ENCODE assay signal across 15 cellular contexts in the genomic region with DNA sequence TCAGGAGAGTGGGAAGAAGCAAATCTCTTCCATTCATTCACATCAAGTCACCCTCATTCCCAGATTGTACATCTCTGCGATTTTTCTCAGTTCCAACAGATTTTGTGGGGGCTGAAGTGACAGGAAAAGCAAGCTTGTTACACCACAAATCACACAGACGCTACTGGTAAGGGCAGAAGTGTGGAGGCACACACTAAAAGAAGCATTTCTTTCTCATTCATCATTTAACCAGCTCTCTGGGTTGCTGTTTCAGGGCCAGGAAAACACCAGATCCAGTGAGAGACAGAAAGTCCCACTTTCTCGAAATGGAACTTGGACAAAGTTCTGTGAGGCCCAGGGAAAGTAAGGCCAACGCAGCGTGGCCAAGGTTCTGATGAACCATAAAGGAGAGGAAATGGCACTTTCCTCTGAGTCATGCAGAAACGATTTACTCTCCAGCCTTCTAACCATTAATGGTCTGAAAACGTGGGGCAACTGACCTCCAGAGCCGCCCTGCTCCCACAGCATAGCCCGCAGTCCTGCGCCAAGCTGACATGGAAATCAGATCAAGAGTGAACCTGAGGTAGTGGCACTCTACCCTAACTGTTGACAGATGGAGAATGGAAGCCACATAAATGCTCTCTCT.
DNase-seq lines count a peak whose midpoint lies in the region; ATAC-seq and TF ChIP-seq lines count a peak whose summit lies in the region.
"Had no signal": no experiment of that assay in that cellular context is flagged by ENCODE, and none has a peak within 500 bp of the region (broad histone marks: within the 10 kb centered on the region; RNA-seq: fewer than 3 reads in every experiment).

No MANE protein-coding gene starts in this region.

- no peaks in the 10 kb centered on the region for H3F3A ChIP-seq in MM.1S (ENCODE audit: insufficient read depth, low read length)

- peak; percentile 80 for DNase-seq in AG10803 (ENCODE audit: low read depth)
- peak; percentile 98 for DNase-seq in M059J (ENCODE audit: low read depth)
- DNase-seq in epithelial cell of proximal tubule (ENCODE audit: low read depth) = peak; percentile 88
- no peak for DNase-seq in prostate gland (ENCODE audit: low spot score)
- no peak for DNase-seq in KG1 (lab: John Stamatoyannopoulos, UW)
- no peak for DNase-seq in progenitor cell of endocrine pancreas (ENCODE audit: low spot score, unreplicated experiment)
- no peak for DNase-seq in MM.1S
- DNase-seq: body of pancreas; CD4-positive, alpha-beta memory T cell; foreskin melanocyte; NCI-H82 had no signal

- 64% methylated on average over 10 of the region's 10 CpGs for WGBS in prostate gland

- peak overlapping the region; percentile 1 to 37 for H3K27ac ChIP-seq in prostate gland
- H3K27ac ChIP-seq in MM.1S (ENCODE audit: low read length) = no peak overlapping the region
- H3K27ac ChIP-seq: body of pancreas had no signal

- H3K4me1 Mint-ChIP-seq in progenitor cell of endocrine pancreas (ENCODE audit: low read depth) = peaks cover 4% of the 10 kb centered on the region
- H3K4me1 Mint-ChIP-seq: CD4-positive, alpha-beta memory T cell had no signal

- H3K9ac ChIP-seq in MM.1S (ENCODE audit: low read length) = no peak overlapping the region

- no peak for TF ChIP-seq CTCF in AG10803 (conservative IDR thresholded peaks at IDR 0.05; ENCODE audit: low read length)
- TF ChIP-seq CTCF in epithelial cell of proximal tubule (conservative IDR thresholded peaks at IDR 0.05; ENCODE audit: low read depth, low read length) = no peak
- no peak for TF ChIP-seq CTCF in prostate gland (IDR thresholded peaks at IDR 0.05)
- TF ChIP-seq CTCF in progenitor cell of endocrine pancreas (IDR thresholded peaks at IDR 0.05; ENCODE audit: unreplicated experiment) = no peak
- TF ChIP-seq CTCF in MM.1S (IDR thresholded peaks at IDR 0.05; ENCODE audit: low read length) = no peak

- no peak overlapping the region for H2AFZ ChIP-seq in MM.1S (ENCODE audit: low read length)

- H3K4me2 ChIP-seq in MM.1S (ENCODE audit: low read depth, low read length) = no peak overlapping the region

- H3K4me3 Mint-ChIP-seq in progenitor cell of endocrine pancreas (ENCODE audit: low read depth) = no peak overlapping the region
- H3K4me3 Mint-ChIP-seq: CD4-positive, alpha-beta memory T cell; T-helper 2 cell treated with Interferon-gamma antibody and Interleukin-4, amounts not matched to agents 5 μg/mL and 100 μg/mL, for 36 hours had no signal

- intact Hi-C loops in prostate gland (cut with DNase I) = no loop called here

- H3K36me3 ChIP-seq in prostate gland (no peaks in the 10 kb centered on the region), MM.1S (replicated peaks; ENCODE audit: insufficient read depth, low read length) (no peaks in the 10 kb centered on the region)

- H3K4me3 ChIP-seq in AG10803 (ENCODE audit: low read length) (no peak overlapping the region), epithelial cell of proximal tubule (ENCODE audit: low read depth, low read length) (no peak overlapping the region), prostate gland (no peak overlapping the region), MM.1S (ENCODE audit: low read length) (no peak overlapping the region)
- H3K4me3 ChIP-seq: body of pancreas, lung, skin epidermis had no signal

- no peak for ATAC-seq in HG02938 (IDR thresholded peaks at IDR 0.05; ENCODE audit: unreplicated experiment)
- ATAC-seq: body of pancreas had no signal

- H3K27me3 ChIP-seq in prostate gland (replicated peaks; ENCODE audit: insufficient read depth) = no peaks in the 10 kb centered on the region
- H3K27me3 ChIP-seq in MM.1S (replicated peaks; ENCODE audit: insufficient read depth, low read length) = no peaks in the 10 kb centered on the region
- H3K27me3 ChIP-seq: body of pancreas had no signal

- no peaks in the 10 kb centered on the region for H4K20me1 ChIP-seq in MM.1S (ENCODE audit: insufficient read depth, low read length)

- H3K9me3 Mint-ChIP-seq in progenitor cell of endocrine pancreas (ENCODE audit: low read depth) = no peaks in the 10 kb centered on the region
- H3K9me3 Mint-ChIP-seq: T-helper 2 cell treated with Interferon-gamma antibody and Interleukin-4, amounts not matched to agents 5 μg/mL and 100 μg/mL, for 36 hours had no signal

- no peaks in the 10 kb centered on the region for H3K36me3 Mint-ChIP-seq in progenitor cell of endocrine pancreas (ENCODE audit: insufficient read depth)
- H3K36me3 Mint-ChIP-seq: CD4-positive, alpha-beta memory T cell had no signal

- H3K79me2 ChIP-seq in MM.1S (ENCODE audit: low read length) = no peaks in the 10 kb centered on the region

- H3K4me1 ChIP-seq in prostate gland (replicated peaks) (no peaks in the 10 kb centered on the region), MM.1S (ENCODE audit: low read length) (no peaks in the 10 kb centered on the region)
- H3K4me1 ChIP-seq: body of pancreas had no signal

- no peak overlapping the region for H3K27ac Mint-ChIP-seq in progenitor cell of endocrine pancreas
- H3K27ac Mint-ChIP-seq: CD4-positive, alpha-beta memory T cell; T-helper 2 cell treated with Interferon-gamma antibody and Interleukin-4, amounts not matched to agents 5 μg/mL and 100 μg/mL, for 36 hours had no signal

- no peaks in the 10 kb centered on the region for H3K9me2 ChIP-seq in MM.1S (replicated peaks; ENCODE audit: insufficient read depth, low read length)

- no peaks in the 10 kb centered on the region for H3K9me3 ChIP-seq in prostate gland
- H3K9me3 ChIP-seq in MM.1S (replicated peaks; ENCODE audit: insufficient read depth, low read length) = no peaks in the 10 kb centered on the region
- H3K9me3 ChIP-seq: body of pancreas had no signal

- peaks cover 40% of the 10 kb centered on the region for H3K27me3 Mint-ChIP-seq in progenitor cell of endocrine pancreas

- TF ChIP-seq POLR2A in prostate gland (IDR thresholded peaks at IDR 0.05) = no peak

Comparison
In these comparisons a context has a peak if more than half of its experiments do, and no peak if none do; other contexts are left out.
1. DNase-seq: peak in AG10803 (single experiment), M059J (single experiment) and epithelial cell of proximal tubule (single experiment); none in prostate gland (single experiment), KG1 (single experiment), progenitor cell of endocrine pancreas (single experiment) and MM.1S (single experiment).